ENCODE assay signal across 13 cellular contexts in genomic region chr2:27903649-27904544, GRCh38. TPM values are rescaled to one million over a fixed set of nuclear protein-coding genes. Genes with fewer than 3 reads are reported as not detected.
DNase-seq lines count a peak whose midpoint lies in the region; ATAC-seq and TF ChIP-seq lines count a peak whose summit lies in the region.
"Had no signal": no experiment of that assay in that cellular context is flagged by ENCODE, and none has a peak within 500 bp of the region (broad histone marks: within the 10 kb centered on the region; RNA-seq: fewer than 3 reads in every experiment).

No MANE protein-coding gene starts in this region.

- H3K36me3 Mint-ChIP-seq in chondrocyte (ENCODE audit: low read depth), result peaks cover 5% of the 10 kb centered on the region
- no peaks in the 10 kb centered on the region for H3K36me3 Mint-ChIP-seq in natural killer cell
- peaks cover 69% of the 10 kb centered on the region for H3K36me3 Mint-ChIP-seq in activated CD8-positive, alpha-beta memory T cell treated with anti-CD3 and anti-CD28 coated beads, Interleukin-2, amount 10 ng/mL, durations not matched to agents 7 days and 5 days

- no peaks in the 10 kb centered on the region for H3K9me3 ChIP-seq in GM23248 (ENCODE audit: low read depth)
- H3K9me3 ChIP-seq in PC-3 (ENCODE audit: low read length), result no peaks in the 10 kb centered on the region
- no peaks in the 10 kb centered on the region for H3K9me3 ChIP-seq in ascending aorta
- no peaks in the 10 kb centered on the region for H3K9me3 ChIP-seq in SJCRH30 (replicated peaks)

- H3K4me3 Mint-ChIP-seq in chondrocyte (ENCODE audit: unreplicated experiment) (no peak overlapping the region), natural killer cell (no peak overlapping the region)
- no peak overlapping the region for H3K4me3 Mint-ChIP-seq in activated CD8-positive, alpha-beta memory T cell treated with anti-CD3 and anti-CD28 coated beads, Interleukin-2, amount 10 ng/mL, durations not matched to agents 7 days and 5 days
- H3K4me3 Mint-ChIP-seq: activated B cell treated with CpG ODN at 0.5 μM for 24 hours; CD8-positive, alpha-beta T cell had no signal

- H3K4me2 ChIP-seq in GM23248 (ENCODE audit: unreplicated experiment) (no peak overlapping the region), PC-3 (ENCODE audit: low read length) (no peak overlapping the region)

- intact Hi-C loops in PC-3 (cut with micrococcal nuclease), result no loop called here
- intact Hi-C loops in natural killer cell (cut with micrococcal nuclease), result no loop called here
- intact Hi-C loops in ascending aorta (cut with DNase I), result no loop called here

- H3K27me3 Mint-ChIP-seq in chondrocyte (ENCODE audit: low read depth) (no peaks in the 10 kb centered on the region), natural killer cell (ENCODE audit: low read depth in 2 of 2) (no peaks in the 10 kb centered on the region)
- no peaks in the 10 kb centered on the region for H3K27me3 Mint-ChIP-seq in activated CD8-positive, alpha-beta memory T cell treated with anti-CD3 and anti-CD28 coated beads, Interleukin-2, amount 10 ng/mL, durations not matched to agents 7 days and 5 days
- H3K27me3 Mint-ChIP-seq: activated B cell treated with CpG ODN at 0.5 μM for 24 hours had no signal

- H3K9me2 ChIP-seq in GM23248 (ENCODE audit: insufficient read depth) (no peaks in the 10 kb centered on the region), PC-3 (replicated peaks; ENCODE audit: low read length) (no peaks in the 10 kb centered on the region)

- peaks cover 41% of the 10 kb centered on the region for H3K4me1 Mint-ChIP-seq in chondrocyte (ENCODE audit: low read depth)
- H3K4me1 Mint-ChIP-seq in natural killer cell, result peaks cover 13 to 31% of the 10 kb centered on the region in 2 donors
- H3K4me1 Mint-ChIP-seq in activated CD8-positive, alpha-beta memory T cell treated with anti-CD3 and anti-CD28 coated beads, Interleukin-2, amount 10 ng/mL, durations not matched to agents 7 days and 5 days, result peaks cover 73% of the 10 kb centered on the region

- ATAC-seq in PC-3 (peak; percentile 73), natural killer cell (peak in 2 of 3 donors; percentile 54 to 70)
- no peak for ATAC-seq in activated CD8-positive, alpha-beta memory T cell treated with anti-CD3 and anti-CD28 coated beads, Interleukin-2, amount 10 ng/mL, durations not matched to agents 7 days and 5 days
- ATAC-seq: CD8-positive, alpha-beta T cell had no signal

- CTCF ChIA-PET in PC-3 (lab: Charles Lee), result no interaction called here
- CTCF ChIA-PET in activated CD8-positive, alpha-beta memory T cell treated with anti-CD3 and anti-CD28 coated beads, Interleukin-2, amount 10 ng/mL, durations not matched to agents 7 days and 5 days (lab: Charles Lee), result no interaction called here

- in situ Hi-C loops in GM23248 (cut with MboI), result no loop called here

- peaks cover 14% of the 10 kb centered on the region; the same call in 1 of the 2 replicates for H3K79me2 ChIP-seq in GM23248 (ENCODE audit: insufficient read depth)
- no peaks in the 10 kb centered on the region for H3K79me2 ChIP-seq in PC-3 (ENCODE audit: low read length)

- H3K4me3 ChIP-seq in GM23248 (no peak overlapping the region), PC-3 (ENCODE audit: low read length) (no peak overlapping the region), ascending aorta (no peak overlapping the region), SJCRH30 (no peak overlapping the region)

- no peaks in the 10 kb centered on the region for H3K9me3 Mint-ChIP-seq in chondrocyte (ENCODE audit: low read depth)
- H3K9me3 Mint-ChIP-seq in natural killer cell, result no peaks in the 10 kb centered on the region
- H3K9me3 Mint-ChIP-seq in activated CD8-positive, alpha-beta memory T cell treated with anti-CD3 and anti-CD28 coated beads, Interleukin-2, amount 10 ng/mL, durations not matched to agents 7 days and 5 days (ENCODE audit: low read depth), result peaks cover 3% of the 10 kb centered on the region
- H3K9me3 Mint-ChIP-seq: activated B cell treated with CpG ODN at 0.5 μM for 24 hours; CD8-positive, alpha-beta T cell had no signal

- peak; percentile 71 for DNase-seq in GM23248
- peak; percentile 34 for DNase-seq in PC-3
- no peak for DNase-seq in chondrocyte (ENCODE audit: low spot score)
- no peak for DNase-seq in natural killer cell
- DNase-seq in superior temporal gyrus (ENCODE audit: extremely low spot score), result no peak
- no peak for DNase-seq in activated CD8-positive, alpha-beta memory T cell treated with anti-CD3 and anti-CD28 coated beads, Interleukin-2, amount 10 ng/mL, durations not matched to agents 7 days and 5 days
- no peak for DNase-seq in ascending aorta (ENCODE audit: low spot score in 2 of 2)
- no peak for DNase-seq in SJCRH30
- DNase-seq: activated B cell treated with CpG ODN at 0.5 μM for 24 hours; CD8-positive, alpha-beta T cell; hippocampal formation; NCI-H1436 treated with DMSO at 0.1 percent for 48 hours; NCI-H82 had no signal

- H3K27ac Mint-ChIP-seq in chondrocyte (ENCODE audit: unreplicated experiment), result peak overlapping the region; percentile 94
- H3K27ac Mint-ChIP-seq in natural killer cell, result no peak overlapping the region
- H3K27ac Mint-ChIP-seq in activated CD8-positive, alpha-beta memory T cell treated with anti-CD3 and anti-CD28 coated beads, Interleukin-2, amount 10 ng/mL, durations not matched to agents 7 days and 5 days, result no peak overlapping the region
- H3K27ac Mint-ChIP-seq: activated B cell treated with CpG ODN at 0.5 μM for 24 hours; CD8-positive, alpha-beta T cell had no signal

- peaks cover 19% of the 10 kb centered on the region for H3F3A ChIP-seq in GM23248 (ENCODE audit: insufficient read depth)
- no peaks in the 10 kb centered on the region for H3F3A ChIP-seq in PC-3 (ENCODE audit: low read length, unreplicated experiment)

- 79 to 85% methylated on average over 11 of the region's 11 CpGs for WGBS in GM23248 (ENCODE audit: low coverage in 1 of 2, low lambda C conversion rate in 2 of 2, missing lambda C conversion rate in 2 of 2), 2 experiments

- H3K9ac ChIP-seq in GM23248 (no peak overlapping the region), PC-3 (ENCODE audit: low read length) (no peak overlapping the region)

- no peaks in the 10 kb centered on the region for H3K27me3 ChIP-seq in GM23248 (replicated peaks; ENCODE audit: insufficient read depth)
- no peaks in the 10 kb centered on the region for H3K27me3 ChIP-seq in PC-3 (ENCODE audit: low read length)
- no peaks in the 10 kb centered on the region for H3K27me3 ChIP-seq in ascending aorta
- H3K27me3 ChIP-seq in SJCRH30, result no peaks in the 10 kb centered on the region

- H4K20me1 ChIP-seq in GM23248 (ENCODE audit: insufficient read depth) (no peaks in the 10 kb centered on the region), PC-3 (ENCODE audit: low read length) (no peaks in the 10 kb centered on the region)

- BruUV-seq in PC-3 (replicated peaks; lab: Mats Ljungman, UMichigan), result no TSS peak

- POLR2A ChIA-PET in PC-3 (lab: Charles Lee; ENCODE audit: unreplicated experiment), result no interaction called here

- H3K27ac ChIP-seq in GM23248, result no peak overlapping the region
- H3K27ac ChIP-seq in PC-3 (ENCODE audit: low read length), result no peak overlapping the region
- H3K27ac ChIP-seq in ascending aorta, result no peak overlapping the region
- no peak overlapping the region for H3K27ac ChIP-seq in SJCRH30

- H3K36me3 ChIP-seq in GM23248 (ENCODE audit: low read depth) (no peaks in the 10 kb centered on the region), PC-3 (ENCODE audit: low read depth, low read length) (no peaks in the 10 kb centered on the region), ascending aorta (no peaks in the 10 kb centered on the region), SJCRH30 (no peaks in the 10 kb centered on the region)

- no peak overlapping the region for H2AFZ ChIP-seq in GM23248
- H2AFZ ChIP-seq in PC-3 (ENCODE audit: low read length), result no peak overlapping the region

- TF ChIP-seq CTCF in PC-3 (conservative IDR thresholded peaks at IDR 0.05; ENCODE audit: low read depth, low read length) (no peak), chondrocyte (IDR thresholded peaks at IDR 0.05) (no peak), natural killer cell (IDR thresholded peaks at IDR 0.05) (no peak), ascending aorta (IDR thresholded peaks at IDR 0.05) (no peak)

- H3K4me1 ChIP-seq in GM23248 (ENCODE audit: insufficient read depth), result peaks cover 24% of the 10 kb centered on the region
- H3K4me1 ChIP-seq in PC-3 (ENCODE audit: insufficient read depth, low read length), result peaks cover 15% of the 10 kb centered on the region
- H3K4me1 ChIP-seq in ascending aorta, result no peaks in the 10 kb centered on the region
- no peaks in the 10 kb centered on the region for H3K4me1 ChIP-seq in SJCRH30

RNA-seq across cellular contexts. Expression of gene BABAM2, which starts 13.4 kb away (rescaled TPM):
- 22.8 and 35.2 TPM in 2 replicates for total RNA-seq in GM23248 (2014; rRNA removed; shearing (Covaris generic))
- 45.6 and 46.1 TPM in 2 replicates for polyA plus RNA-seq in GM23248 (2016; fragmentation: Nextera tagmentation; extraction: Ambion mirVana)
- total RNA-seq in PC-3 (2014; rRNA removed) (16.3 and 17.9 TPM in 2 replicates), chondrocyte (33.0 to 34.0 TPM (median 33.9 TPM) in 3 replicates), natural killer cell (10 to 100 TPM; 54.6 to 66.1 (median 59.5) TPM), ascending aorta (19.6 TPM)
- total RNA-seq in activated CD8-positive, alpha-beta memory T cell treated with anti-CD3 and anti-CD28 coated beads, Interleukin-2, amount 10 ng/mL, durations not matched to agents 7 days and 5 days, result 10 to 100 TPM; 65.4 to 69.5 TPM
- total RNA-seq in SJCRH30 (2014; rRNA removed; shearing (Covaris generic)), result 33.2 and 37.3 TPM in 2 replicates

RNA-seq across cellular contexts. Expression of gene RBKS, which starts 13.7 kb away (rescaled TPM):
- total RNA-seq in GM23248 (2014; rRNA removed; shearing (Covaris generic)), result 2.8 and 3.0 TPM in 2 replicates
- 3.6 and 4.0 TPM in 2 replicates for polyA plus RNA-seq in GM23248 (2016; fragmentation: Nextera tagmentation; extraction: Ambion mirVana)
- total RNA-seq in PC-3 (2014; rRNA removed) (1.8 and 2.6 TPM in 2 replicates), chondrocyte (0.45 to 1.3 TPM (median 0.49 TPM) in 3 replicates), natural killer cell (10 to 100 TPM; 11.5 to 20.9 (median 12.8) TPM), ascending aorta (not detected)
- total RNA-seq in activated CD8-positive, alpha-beta memory T cell treated with anti-CD3 and anti-CD28 coated beads, Interleukin-2, amount 10 ng/mL, durations not matched to agents 7 days and 5 days, result 1 to 10 TPM; 2.6 to 3.4 TPM
- 0.20 and 0.51 TPM in 2 replicates for total RNA-seq in SJCRH30 (2014; rRNA removed; shearing (Covaris generic))

Comparison
In these comparisons a context has a peak if more than half of its experiments do, and no peak if none do; other contexts are left out.
1. DNase-seq: peak in GM23248 (single experiment) and PC-3 (single experiment); none in chondrocyte (single experiment), natural killer cell (single experiment), superior temporal gyrus (single experiment), activated CD8-positive, alpha-beta memory T cell treated with anti-CD3 and anti-CD28 coated beads, Interleukin-2, amount 10 ng/mL, durations not matched to agents 7 days and 5 days (single experiment), ascending aorta (0 of 2) and SJCRH30 (0 of 2).